ENCODE assay signal across 22 cellular contexts in the genomic region with DNA sequence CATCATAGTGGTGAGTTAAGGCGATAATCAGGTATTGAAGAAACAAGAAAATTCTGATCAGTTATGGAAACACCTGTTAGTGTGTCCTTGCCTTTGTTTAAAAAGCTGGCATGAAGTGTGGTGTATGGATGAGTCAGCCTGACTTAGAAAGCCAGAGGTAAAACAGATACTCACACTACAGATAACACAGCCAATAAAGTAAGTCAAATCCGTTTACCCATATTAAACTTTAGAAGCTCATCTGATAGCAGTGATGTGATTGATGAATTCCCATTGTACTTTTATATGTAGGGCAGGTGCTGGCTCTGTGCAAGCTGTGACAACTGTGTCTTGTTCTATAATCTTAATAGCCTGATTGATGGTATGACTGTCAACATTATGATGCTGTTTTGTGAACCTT.
DNase-seq lines count a peak whose midpoint lies in the region; ATAC-seq, FAIRE-seq and TF ChIP-seq lines count a peak whose summit lies in the region.
"Had no signal": no experiment of that assay in that cellular context is flagged by ENCODE, and none has a peak within 500 bp of the region (broad histone marks: within the 10 kb centered on the region; RNA-seq: fewer than 3 reads in every experiment).

No MANE protein-coding gene starts in this region.

- H3K4me1 ChIP-seq in PC-3 (ENCODE audit: insufficient read depth, low read length) = no peaks in the 10 kb centered on the region

- H3K4me3 Mint-ChIP-seq in activated T-helper 1 cell treated with anti-CD3 and anti-CD28 coated beads, Interleukin-12 subunit alpha, Interleukin-12 subunit beta, Interleukin-2, Interleukin-4 antibody, amounts not matched to agents 30 ng/mL and 10 ng/mL and 1 ng/mL, durations not matched to agents 14 hours and 24 hours and 36 hours = no peak overlapping the region
- H3K4me3 Mint-ChIP-seq: CD4-positive, CD25-positive, alpha-beta regulatory T cell; GM23338; T-cell; T-helper 2 cell treated with Interferon-gamma antibody and Interleukin-4, amounts not matched to agents 5 μg/mL and 100 μg/mL, for 36 hours had no signal

- DNase-seq in DMS53 (lab: John Stamatoyannopoulos, UW) = peak; percentile 55
- DNase-seq in NCI-H146 treated with DMSO at 0.1 percent for 48 hours (lab: John Stamatoyannopoulos, UW; ENCODE audit: unreplicated experiment) = peak; percentile 90
- peak; percentile 42 for DNase-seq in PC-3
- peak; percentile 1 for DNase-seq in bronchial epithelial cell (ENCODE audit: low read depth)
- no peak for DNase-seq in HUDEP-2 (lab: John Stamatoyannopoulos, UW; ENCODE audit: unreplicated experiment in 76 of 76)
- DNase-seq in OCI-M1 (lab: John Stamatoyannopoulos, UW) = no peak
- no peak for DNase-seq in activated T-helper 1 cell treated with anti-CD3 and anti-CD28 coated beads, Interleukin-12 subunit alpha, Interleukin-12 subunit beta, Interleukin-2, Interleukin-4 antibody, amounts not matched to agents 30 ng/mL and 10 ng/mL and 1 ng/mL, durations not matched to agents 14 hours and 24 hours and 36 hours (ENCODE audit: low spot score)
- DNase-seq: Caco-2; CD4-positive, CD25-positive, alpha-beta regulatory T cell; DMS 273 treated with DMSO at 0.1 percent for 48 hours; HCEC 1CT; IMR-90; NCI-H1105; NCI-H2029; NCI-H2171 treated with DMSO at 0.1 percent for 48 hours; Right ventricle myocardium superior; T-cell had no signal

- 0 out of 2 replicates have a peak, but pooled peaks cover 3% of the 10 kb centered on the region for H3K9me2 ChIP-seq in PC-3 (replicated peaks; ENCODE audit: low read length)

- no peaks in the 10 kb centered on the region for H3K36me3 Mint-ChIP-seq in activated T-helper 1 cell treated with anti-CD3 and anti-CD28 coated beads, Interleukin-12 subunit alpha, Interleukin-12 subunit beta, Interleukin-2, Interleukin-4 antibody, amounts not matched to agents 30 ng/mL and 10 ng/mL and 1 ng/mL, durations not matched to agents 14 hours and 24 hours and 36 hours (ENCODE audit: low read depth)
- H3K36me3 Mint-ChIP-seq: CD4-positive, CD25-positive, alpha-beta regulatory T cell; T-cell had no signal

- H3K9me3 ChIP-seq in PC-3 (ENCODE audit: low read length) = no peaks in the 10 kb centered on the region
- H3K9me3 ChIP-seq: Caco-2 had no signal

- peak; percentile 96 for ATAC-seq in PC-3
- ATAC-seq: GM23338, T-cell had no signal

- no peak for FAIRE-seq in bronchial epithelial cell (lab: Jason Lieb, UNC)
- FAIRE-seq: GM12891, HTR-8/SVneo had no signal

- H2AFZ ChIP-seq in PC-3 (ENCODE audit: low read length) = no peak overlapping the region
- H2AFZ ChIP-seq: GM23338 had no signal

- H3K27me3 ChIP-seq in PC-3 (ENCODE audit: low read length) = no peaks in the 10 kb centered on the region
- H3K27me3 ChIP-seq in bronchial epithelial cell (ENCODE audit: control insufficient read depth, insufficient read depth, low read length) = no peaks in the 10 kb centered on the region

- intact Hi-C loops in PC-3 (cut with micrococcal nuclease) = loop anchor here (10.0 kb wide), 1 partner anchor 258 kb away; no protein-coding TSS in a partner anchor
- intact Hi-C loops in activated T-helper 1 cell treated with anti-CD3 and anti-CD28 coated beads, Interleukin-12 subunit alpha, Interleukin-12 subunit beta, Interleukin-2, Interleukin-4 antibody, amounts not matched to agents 30 ng/mL and 10 ng/mL and 1 ng/mL, durations not matched to agents 14 hours and 24 hours and 36 hours (cut with micrococcal nuclease) = no loop called here

- H3K36me3 ChIP-seq in PC-3 (ENCODE audit: low read depth, low read length) (no peaks in the 10 kb centered on the region), bronchial epithelial cell (ENCODE audit: control insufficient read depth, insufficient read depth, low read length) (no peaks in the 10 kb centered on the region)

- TF ChIP-seq CTCF in PC-3 (conservative IDR thresholded peaks at IDR 0.05; ENCODE audit: low read depth, low read length) (no peak), bronchial epithelial cell (IDR thresholded peaks at IDR 0.05; ENCODE audit: insufficient read depth, low read length, severe bottlenecking) (no peak)

- no peaks in the 10 kb centered on the region for H3F3A ChIP-seq in PC-3 (ENCODE audit: low read length, unreplicated experiment)

- H3K4me3 ChIP-seq in PC-3 (ENCODE audit: low read length) (no peak overlapping the region), bronchial epithelial cell (ENCODE audit: low read depth, low read length) (no peak overlapping the region)
- H3K4me3 ChIP-seq: GM23338 had no signal

- BruUV-seq in PC-3 (replicated peaks; lab: Mats Ljungman, UMichigan) = no TSS peak

- H3K9me3 Mint-ChIP-seq in activated T-helper 1 cell treated with anti-CD3 and anti-CD28 coated beads, Interleukin-12 subunit alpha, Interleukin-12 subunit beta, Interleukin-2, Interleukin-4 antibody, amounts not matched to agents 30 ng/mL and 10 ng/mL and 1 ng/mL, durations not matched to agents 14 hours and 24 hours and 36 hours = peaks cover 7% of the 10 kb centered on the region
- H3K9me3 Mint-ChIP-seq: GM23338 had no signal

- no peak overlapping the region for H3K27ac ChIP-seq in PC-3 (ENCODE audit: low read length)
- H3K27ac ChIP-seq: KMS-11 had no signal

- H3K4me1 Mint-ChIP-seq in activated T-helper 1 cell treated with anti-CD3 and anti-CD28 coated beads, Interleukin-12 subunit alpha, Interleukin-12 subunit beta, Interleukin-2, Interleukin-4 antibody, amounts not matched to agents 30 ng/mL and 10 ng/mL and 1 ng/mL, durations not matched to agents 14 hours and 24 hours and 36 hours (ENCODE audit: low read depth) = no peaks in the 10 kb centered on the region
- H3K4me1 Mint-ChIP-seq: CD4-positive, CD25-positive, alpha-beta regulatory T cell; T-cell had no signal

- CTCF ChIA-PET in PC-3 (lab: Charles Lee) = no interaction called here

- H3K27me3 Mint-ChIP-seq in activated T-helper 1 cell treated with anti-CD3 and anti-CD28 coated beads, Interleukin-12 subunit alpha, Interleukin-12 subunit beta, Interleukin-2, Interleukin-4 antibody, amounts not matched to agents 30 ng/mL and 10 ng/mL and 1 ng/mL, durations not matched to agents 14 hours and 24 hours and 36 hours (ENCODE audit: insufficient read depth) = no peaks in the 10 kb centered on the region
- H3K27me3 Mint-ChIP-seq: CD4-positive, CD25-positive, alpha-beta regulatory T cell; T-cell had no signal

- H3K9ac ChIP-seq in PC-3 (ENCODE audit: low read length) = no peak overlapping the region
- H3K9ac ChIP-seq: KMS-11 had no signal

- no peaks in the 10 kb centered on the region for H4K20me1 ChIP-seq in PC-3 (ENCODE audit: low read length)

- no peak overlapping the region for H3K27ac Mint-ChIP-seq in activated T-helper 1 cell treated with anti-CD3 and anti-CD28 coated beads, Interleukin-12 subunit alpha, Interleukin-12 subunit beta, Interleukin-2, Interleukin-4 antibody, amounts not matched to agents 30 ng/mL and 10 ng/mL and 1 ng/mL, durations not matched to agents 14 hours and 24 hours and 36 hours
- H3K27ac Mint-ChIP-seq: CD4-positive, CD25-positive, alpha-beta regulatory T cell; GM23338; T-cell; T-helper 2 cell treated with Interferon-gamma antibody and Interleukin-4, amounts not matched to agents 5 μg/mL and 100 μg/mL, for 36 hours had no signal

- no peak overlapping the region for H3K4me2 ChIP-seq in PC-3 (ENCODE audit: low read length)
- H3K4me2 ChIP-seq: GM23338, KMS-11 had no signal

- POLR2A ChIA-PET in PC-3 (lab: Charles Lee; ENCODE audit: unreplicated experiment) = no interaction called here

- H3K79me2 ChIP-seq in PC-3 (ENCODE audit: low read length) = no peaks in the 10 kb centered on the region

Comparison
In these comparisons a context has a peak if more than half of its experiments do, and no peak if none do; other contexts are left out.
1. DNase-seq: peak in DMS53 (single experiment), NCI-H146 treated with DMSO at 0.1 percent for 48 hours (single experiment), PC-3 (single experiment) and bronchial epithelial cell (single experiment); none in HUDEP-2 (0 of 76), OCI-M1 (single experiment) and activated T-helper 1 cell treated with anti-CD3 and anti-CD28 coated beads, Interleukin-12 subunit alpha, Interleukin-12 subunit beta, Interleukin-2, Interleukin-4 antibody, amounts not matched to agents 30 ng/mL and 10 ng/mL and 1 ng/mL, durations not matched to agents 14 hours and 24 hours and 36 hours (single experiment).